In the genomic region with DNA sequence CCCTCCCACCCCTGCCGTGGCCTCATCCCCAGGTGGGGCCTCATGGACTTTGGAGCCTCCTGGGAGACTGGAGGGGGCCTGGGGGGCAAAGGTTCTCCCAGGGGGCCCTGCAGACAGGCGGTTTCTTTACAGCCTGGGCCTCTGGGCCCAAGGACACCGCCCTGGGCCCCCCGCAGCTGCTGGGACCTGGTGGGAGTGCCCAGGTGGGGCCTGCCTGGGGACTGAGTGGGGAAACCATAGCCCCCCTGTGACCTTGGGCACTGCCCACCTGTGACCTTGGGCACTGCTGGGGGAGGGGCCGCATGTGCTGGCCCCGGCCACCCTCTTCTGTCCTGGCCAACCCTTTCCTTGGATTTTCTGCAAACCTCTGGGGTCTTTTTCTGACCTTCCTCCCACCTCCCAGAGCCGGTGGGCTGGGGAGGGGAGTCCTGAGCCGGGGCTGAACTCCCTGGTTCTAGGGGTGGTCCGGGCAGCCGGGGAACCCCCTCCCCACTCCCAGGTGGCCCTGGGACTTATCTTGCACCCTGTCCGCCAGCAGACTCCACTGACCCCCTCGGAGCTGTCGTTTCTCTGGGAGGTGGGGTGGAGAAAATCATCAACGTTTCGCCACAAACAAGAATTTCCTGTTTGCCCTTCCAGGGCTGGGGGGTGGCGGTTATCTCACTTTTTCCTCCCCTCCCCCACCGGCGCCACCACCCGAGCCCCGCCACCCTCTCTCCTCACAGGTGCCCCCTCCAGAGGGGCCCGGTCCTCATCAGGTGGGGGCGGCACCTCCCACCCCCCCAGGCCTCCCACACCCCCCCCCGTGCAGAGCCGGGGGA, we compare ENCODE assay signal across 9 cellular contexts. TPM values are rescaled to one million over a fixed set of nuclear protein-coding genes. Genes with fewer than 3 reads are reported as not detected.
DNase-seq lines count a peak whose midpoint lies in the region; TF ChIP-seq lines count a peak whose summit lies in the region.
"Had no signal": no experiment of that assay in that cellular context is flagged by ENCODE, and none has a peak within 500 bp of the region (broad histone marks: within the 10 kb centered on the region; RNA-seq: fewer than 3 reads in every experiment).

No MANE protein-coding gene starts in this region.

- H3K36me3 ChIP-seq in GM06990 (ENCODE audit: control insufficient read depth, insufficient read depth, low read length), result peaks cover 2% of the 10 kb centered on the region; the same call in 1 of the 2 replicates
- H3K36me3 ChIP-seq in trophoblast cell (ENCODE audit: control insufficient read depth in 1 of 2, insufficient read depth in 2 of 2, low read length in 2 of 2), result peaks cover 21 to 29% of the 10 kb centered on the region in 2 experiments

- peak overlapping the region; percentile 98 for H3K14ac ChIP-seq in trophoblast cell (ENCODE audit: low read length)

- H3K23ac ChIP-seq in trophoblast cell (ENCODE audit: low read length), result no peak overlapping the region

- peaks cover 1% of the 10 kb centered on the region for H3K27me3 Mint-ChIP-seq in endothelial cell (ENCODE audit: unreplicated experiment)

- peak overlapping the region; percentile 98 for H3K4ac ChIP-seq in trophoblast cell (ENCODE audit: low read depth, low read length)

- H3K9ac ChIP-seq in trophoblast cell (ENCODE audit: low read length), result peak overlapping the region; percentile 78

- H2BK12ac ChIP-seq in trophoblast cell (ENCODE audit: low read length), result peak overlapping the region; percentile 96

- no CpG with 5 or more reads among the region's 24 CpGs for WGBS in trophoblast cell (ENCODE audit: extremely low coverage, insufficient coverage, insufficient read length)

- DNase-seq in GM06990 (ENCODE audit: extremely low read depth, insufficient read length) (no peak), NAMALWA (ENCODE audit: low spot score) (peak; percentile 53), epithelial cell of esophagus (ENCODE audit: low read depth) (peak; percentile 71), trophoblast cell (peak; percentile 53 to 80), endothelial cell (ENCODE audit: low spot score) (no peak), AG08396 (ENCODE audit: low spot score) (no peak), cerebellum (ENCODE audit: low spot score) (no peak)
- no peak for DNase-seq in activated T-cell treated with anti-CD3 and anti-CD28 coated beads, Interleukin-2, amount 50 U/mL, for 48 hours
- DNase-seq: Right ventricle myocardium superior had no signal

- peak overlapping the region; percentile 75 for H2AFZ ChIP-seq in trophoblast cell (ENCODE audit: insufficient read depth, low read length, poor library complexity)

- H3K4me2 ChIP-seq in trophoblast cell (ENCODE audit: low read length), result peak overlapping the region; percentile 74

- no peaks in the 10 kb centered on the region for H3K36me3 Mint-ChIP-seq in endothelial cell (ENCODE audit: low read depth, unreplicated experiment)

- TF ChIP-seq CTCF in GM06990 (IDR thresholded peaks at IDR 0.05; ENCODE audit: insufficient read depth, low read length, poor library complexity, severe bottlenecking), result no peak
- TF ChIP-seq CTCF in epithelial cell of esophagus (IDR thresholded peaks at IDR 0.05; ENCODE audit: insufficient read depth, low read depth, low read length, missing control alignments), result no peak
- TF ChIP-seq CTCF in endothelial cell (IDR thresholded peaks at IDR 0.05; ENCODE audit: unreplicated experiment), result no peak

- H3K18ac ChIP-seq in trophoblast cell (ENCODE audit: low read length), result peak overlapping the region; percentile 97

- H4K8ac ChIP-seq in trophoblast cell (ENCODE audit: low read depth, low read length), result peak overlapping the region; percentile 98

- peak overlapping the region; percentile 100 for H2BK5ac ChIP-seq in trophoblast cell (ENCODE audit: low read depth, low read length, poor library complexity)

- no peak overlapping the region for H3K4me3 Mint-ChIP-seq in endothelial cell (ENCODE audit: unreplicated experiment)

- peak overlapping the region; percentile 99 for H2BK120ac ChIP-seq in trophoblast cell (ENCODE audit: insufficient read depth, low read length, poor library complexity)

- H3K27ac Mint-ChIP-seq in endothelial cell (ENCODE audit: unreplicated experiment), result no peak overlapping the region

- no peaks in the 10 kb centered on the region for H3K27me3 ChIP-seq in GM06990 (replicated peaks; ENCODE audit: control insufficient read depth, insufficient read depth, low read length)
- no peaks in the 10 kb centered on the region for H3K27me3 ChIP-seq in trophoblast cell (ENCODE audit: insufficient read depth, low read length)

- H4K12ac ChIP-seq in trophoblast cell (ENCODE audit: low read depth, low read length), result peak overlapping the region; percentile 79

- H3K79me2 ChIP-seq in trophoblast cell (ENCODE audit: control insufficient read depth, insufficient read depth, low read length, poor library complexity), result peaks cover 59% of the 10 kb centered on the region

- no peaks in the 10 kb centered on the region for H3K4me1 Mint-ChIP-seq in endothelial cell (ENCODE audit: unreplicated experiment)

- peak overlapping the region; percentile 99 for H4K91ac ChIP-seq in trophoblast cell (ENCODE audit: low read depth, low read length)

- peak overlapping the region; percentile 99 for H3K27ac ChIP-seq in trophoblast cell (ENCODE audit: low read depth, low read length)

- peaks cover 69% of the 10 kb centered on the region for H3K79me1 ChIP-seq in trophoblast cell (ENCODE audit: low read length)

- no peaks in the 10 kb centered on the region for H3K9me3 Mint-ChIP-seq in endothelial cell (ENCODE audit: unreplicated experiment)

- H2AK5ac ChIP-seq in trophoblast cell (ENCODE audit: low read length), result peak overlapping the region; percentile 91

- peak overlapping the region; percentile 50 for H3K4me3 ChIP-seq in GM06990 (replicated peaks; ENCODE audit: low read depth, low read length)
- peak overlapping the region; percentile 26 for H3K4me3 ChIP-seq in epithelial cell of esophagus (ENCODE audit: low read length)
- no peak overlapping the region for H3K4me3 ChIP-seq in trophoblast cell (ENCODE audit: low read depth, low read length)

- H3K4me1 ChIP-seq in trophoblast cell (ENCODE audit: control insufficient read depth in 1 of 2, insufficient read depth in 2 of 2, low read length in 2 of 2), result peaks cover 65 to 72% of the 10 kb centered on the region in 2 experiments

- no peaks in the 10 kb centered on the region for H3K9me3 ChIP-seq in trophoblast cell (ENCODE audit: insufficient read depth, low read depth, low read length)

RNA-seq across cellular contexts. Expression of a gene that starts 27.1 kb away (rescaled TPM):
- 445 and 449 TPM in 2 replicates for polyA plus RNA-seq in trophoblast cell (2013)
- total RNA-seq in endothelial cell (ENCODE audit: unreplicated experiment), result 108 TPM
- total RNA-seq in cerebellum, result 7.7 TPM

RNA-seq across cellular contexts. Expression of a gene that starts 31.3 kb away (rescaled TPM):
- 43.8 and 45.6 TPM in 2 replicates for polyA plus RNA-seq in trophoblast cell (2013)
- total RNA-seq in endothelial cell (ENCODE audit: unreplicated experiment) (53.1 TPM), cerebellum (30.9 TPM)

RNA-seq across cellular contexts. Expression of a gene that starts 35.8 kb away (rescaled TPM):
- polyA plus RNA-seq in trophoblast cell (2013), result 0.10 and 0.14 TPM in 2 replicates
- total RNA-seq in endothelial cell (ENCODE audit: unreplicated experiment) (not detected), cerebellum (0.36 TPM)
- total RNA-seq: Right ventricle myocardium superior had no signal

RNA-seq across cellular contexts. Expression of a gene that starts 39.9 kb away (rescaled TPM):
- 51.5 and 52.5 TPM in 2 replicates for polyA plus RNA-seq in trophoblast cell (2013)
- 40.6 TPM for total RNA-seq in endothelial cell (ENCODE audit: unreplicated experiment)
- 19.0 TPM for total RNA-seq in cerebellum

RNA-seq across cellular contexts. Expression of a gene that starts 47.3 kb away (rescaled TPM):
- polyA plus RNA-seq in trophoblast cell (2013), result 1.8 and 1.9 TPM in 2 replicates
- total RNA-seq in endothelial cell (ENCODE audit: unreplicated experiment) (0.95 TPM), cerebellum (not detected)
- total RNA-seq: Right ventricle myocardium superior had no signal

Comparison
In these comparisons a context has a peak if more than half of its experiments do, and no peak if none do; other contexts are left out.
1. DNase-seq: peak in NAMALWA (single experiment), epithelial cell of esophagus (single experiment) and trophoblast cell (2 of 2); none in GM06990 (single experiment), activated T-cell treated with anti-CD3 and anti-CD28 coated beads, Interleukin-2, amount 50 U/mL, for 48 hours (0 of 2), endothelial cell (single experiment), AG08396 (single experiment) and cerebellum (single experiment).
2. RNA of a gene that starts 27.1 kb away (total RNA-seq): 108 TPM in endothelial cell (single experiment); 7.7 TPM in cerebellum (single experiment); every median in the first group is over 10 times any median in the second.